ENCODE assay signal across 8 cellular contexts in the genomic region with DNA sequence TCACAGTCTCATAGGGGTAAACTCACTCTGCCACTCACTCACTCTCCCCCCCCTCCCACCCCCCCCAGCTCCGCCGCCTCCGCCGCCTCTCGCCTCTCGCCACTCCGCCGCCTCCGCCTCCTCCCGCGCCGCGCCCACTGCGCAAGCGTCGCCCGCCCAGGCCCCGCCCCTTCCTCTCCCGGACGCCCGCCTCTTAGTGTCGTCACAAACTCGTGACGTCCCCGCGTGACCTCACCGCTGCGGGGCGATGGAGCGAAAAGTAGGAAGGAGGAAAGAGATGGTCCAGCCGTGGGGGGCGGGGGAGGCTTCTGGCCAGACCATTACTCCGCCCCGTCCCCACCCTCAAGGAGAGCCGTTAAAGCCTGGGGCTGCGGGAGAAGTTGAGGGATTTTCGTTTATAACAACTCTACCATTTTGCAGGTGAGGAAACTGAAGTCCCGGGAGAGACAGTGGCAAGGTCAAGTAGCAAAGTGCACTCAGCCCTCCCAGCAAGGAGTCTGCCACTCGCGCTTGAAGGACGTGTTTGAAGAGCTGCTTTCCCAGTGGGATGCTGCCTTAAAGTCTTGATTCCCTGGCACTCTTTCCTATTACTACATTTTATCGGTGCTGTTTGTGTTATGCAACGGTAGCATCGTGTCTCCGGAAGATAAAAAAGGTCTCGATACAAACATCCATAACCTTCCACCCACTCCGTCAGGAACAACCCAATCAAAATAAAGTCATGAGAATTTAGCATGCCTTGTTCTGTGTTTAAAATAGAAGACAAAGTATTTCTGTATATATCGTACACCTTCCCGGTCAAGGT. TPM values are rescaled to one million over a fixed set of nuclear protein-coding genes. Genes with fewer than 3 reads are reported as not detected.
A peak's percentile ranks its signal among the peaks of the same experiment; 100 is the strongest.
DNase-seq lines count a peak whose midpoint lies in the region; ATAC-seq and TF ChIP-seq lines count a peak whose summit lies in the region.

ILRUN (minus strand) TSS at position 29 of the 805 bp plus-strand sequence. CDS start 164 bp downstream, outside the sequence.

- no peaks in the 10 kb centered on the region for H3K36me3 ChIP-seq in BE2C

- no peaks in the 10 kb centered on the region for H3K9me3 ChIP-seq in BE2C

- no peaks in the 10 kb centered on the region for H3K27me3 ChIP-seq in BE2C

- H3K4me3 ChIP-seq in BE2C (ENCODE audit: low read depth, low read length) = peak within 1 kb of the TSS; percentile 92

- TF ChIP-seq CTCF in BE2C (IDR thresholded peaks at IDR 0.05; ENCODE audit: low read depth, low read length) = no peak

- DNase-seq in BE2C (peak; percentile 97), NCI-H748 (lab: John Stamatoyannopoulos, UW; ENCODE audit: unreplicated experiment) (peak; percentile 97), cortex of kidney (lab: John Stamatoyannopoulos, UW) (peak; percentile 21), left kidney (ENCODE audit: low read depth, low spot score) (peak; percentile 98)
- DNase-seq in activated CD4-positive, alpha-beta T cell treated with anti-CD3 and anti-CD28 coated beads, Interleukin-2, amount 50 U/mL, for 1 hour = peak; percentile 97
- peak; percentile 95 for DNase-seq in stimulated activated CD4-positive, alpha-beta T cell treated with anti-CD3 and anti-CD28 coated beads, Interleukin-1b, Interleukin-23, amount 100 ng/mL, for 48 hours

- H3K4me1 ChIP-seq in BE2C = peaks cover 3% of the 10 kb centered on the region; the same call in 1 of the 2 replicates

- peak; percentile 83 for ATAC-seq in GM19328 (IDR thresholded peaks at IDR 0.05; ENCODE audit: unreplicated experiment)
- peak; percentile 67 for ATAC-seq in HG03520 (IDR thresholded peaks at IDR 0.05; ENCODE audit: unreplicated experiment)

RNA-seq across cellular contexts. Expression of gene ILRUN, which starts in this region (rescaled TPM):
- polyA plus RNA-seq in BE2C (2012; ENCODE audit: insufficient read depth, insufficient read length, low read depth) = 38.0 TPM

Comparison
In these comparisons a context has a peak if more than half of its experiments do, and no peak if none do; other contexts are left out.
1. Peak in every context shown above with its lines: DNase-seq, ATAC-seq and H3K4me3 ChIP-seq.
2. DNase-seq: peak in every context shown above with its lines; median percentile 98 in left kidney; 97 in BE2C; 97 in NCI-H748; 97 in activated CD4-positive, alpha-beta T cell treated with anti-CD3 and anti-CD28 coated beads, Interleukin-2, amount 50 U/mL, for 1 hour; 95 in stimulated activated CD4-positive, alpha-beta T cell treated with anti-CD3 and anti-CD28 coated beads, Interleukin-1b, Interleukin-23, amount 100 ng/mL, for 48 hours; 21 in cortex of kidney.